In the genomic region with DNA sequence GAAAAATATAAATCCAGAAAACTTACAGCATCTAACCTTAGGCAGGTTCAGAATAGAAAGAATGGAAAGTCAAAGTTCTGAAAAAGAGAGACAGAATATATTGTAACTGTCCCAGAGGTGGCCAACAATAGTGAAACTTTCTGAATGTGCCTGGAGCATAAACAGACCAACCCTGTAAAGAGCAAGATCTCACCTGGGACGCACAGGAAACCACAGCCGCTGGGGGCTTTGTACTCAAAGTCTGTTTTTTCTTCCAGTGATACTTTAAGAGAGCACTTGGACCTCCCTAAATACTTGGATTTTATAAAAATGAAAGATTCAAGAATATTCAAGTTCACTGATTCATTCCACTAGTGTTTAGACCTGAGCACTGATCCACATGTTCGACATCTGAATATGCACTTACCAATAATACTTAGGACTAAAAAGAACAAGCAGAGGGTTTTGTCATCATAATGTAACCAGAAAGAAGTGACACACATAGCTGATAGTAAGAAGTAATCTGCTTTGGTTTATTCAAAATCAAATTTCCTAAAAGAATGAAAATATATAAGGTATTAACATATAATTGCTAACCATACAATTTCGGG, we compare ENCODE assay signal across 10 cellular contexts. TPM values are rescaled to one million over a fixed set of nuclear protein-coding genes. Genes with fewer than 3 reads are reported as not detected.
DNase-seq lines count a peak whose midpoint lies in the region; ATAC-seq and TF ChIP-seq lines count a peak whose summit lies in the region.
"Had no signal": no experiment of that assay in that cellular context is flagged by ENCODE, and none has a peak within 500 bp of the region (broad histone marks: within the 10 kb centered on the region; RNA-seq: fewer than 3 reads in every experiment).

No MANE protein-coding gene starts in this region.

- H3K9me3 Mint-ChIP-seq in T-helper 2 cell treated with Interferon-gamma antibody and Interleukin-4, amounts not matched to agents 5 μg/mL and 100 μg/mL, for 36 hours = no peaks in the 10 kb centered on the region
- H3K9me3 Mint-ChIP-seq: dendritic cell treated with granulocyte-macrophage colony-stimulating factor and Interleukin-4, amounts not matched to agents 40 ng/mL and 50 ng/mL, for 4 days had no signal

- H3K4me1 ChIP-seq in PC-3 (ENCODE audit: insufficient read depth, low read length) = no peaks in the 10 kb centered on the region

- DNase-seq in activated gamma-delta T cell treated with Interleukin-2 at 50 U/mL for 16 hours (peak; percentile 51), activated gamma-delta T cell (lab: John Stamatoyannopoulos, UW) (no peak), substantia nigra (lab: John Stamatoyannopoulos, UW) (no peak), UCSD-AML1 (lab: John Stamatoyannopoulos, UW; ENCODE audit: unreplicated experiment) (no peak), PC-3 (no peak), omental fat pad (ENCODE audit: low spot score) (no peak)
- DNase-seq in T-helper 2 cell treated with Interferon-gamma antibody and Interleukin-4, amounts not matched to agents 5 μg/mL and 100 μg/mL, for 36 hours (ENCODE audit: low spot score) = no peak

- H3K27me3 Mint-ChIP-seq in T-helper 2 cell treated with Interferon-gamma antibody and Interleukin-4, amounts not matched to agents 5 μg/mL and 100 μg/mL, for 36 hours (ENCODE audit: low read depth) = no peaks in the 10 kb centered on the region
- H3K27me3 Mint-ChIP-seq: dendritic cell treated with granulocyte-macrophage colony-stimulating factor and Interleukin-4, amounts not matched to agents 40 ng/mL and 50 ng/mL, for 4 days had no signal

- ATAC-seq in HG02852 (IDR thresholded peaks at IDR 0.05; ENCODE audit: unreplicated experiment) (peak; percentile 79), PC-3 (no peak), omental fat pad (ENCODE audit: low FRiP score) (no peak)

- peak overlapping the region; percentile 83 for H3K27ac ChIP-seq in substantia nigra (ENCODE audit: low read depth, low read length, poor library complexity, severe bottlenecking)
- no peak overlapping the region for H3K27ac ChIP-seq in PC-3 (ENCODE audit: low read length)
- H3K27ac ChIP-seq: SK-N-MC had no signal

- H3K4me3 Mint-ChIP-seq in T-helper 2 cell treated with Interferon-gamma antibody and Interleukin-4, amounts not matched to agents 5 μg/mL and 100 μg/mL, for 36 hours = peak overlapping the region; percentile 53
- H3K4me3 Mint-ChIP-seq: dendritic cell treated with granulocyte-macrophage colony-stimulating factor and Interleukin-4, amounts not matched to agents 40 ng/mL and 50 ng/mL, for 4 days had no signal

- no peaks in the 10 kb centered on the region for H3F3A ChIP-seq in PC-3 (ENCODE audit: low read length, unreplicated experiment)

- no peaks in the 10 kb centered on the region for H3K36me3 ChIP-seq in PC-3 (ENCODE audit: low read depth, low read length)

- POLR2A ChIA-PET in PC-3 (lab: Charles Lee; ENCODE audit: unreplicated experiment) = no interaction called here

- CTCF ChIA-PET in PC-3 (lab: Charles Lee) = no interaction called here

- H2AFZ ChIP-seq in PC-3 (ENCODE audit: low read length) = no peak overlapping the region

- no peaks in the 10 kb centered on the region for H3K27me3 ChIP-seq in PC-3 (ENCODE audit: low read length)

- no TSS peak for BruUV-seq in PC-3 (replicated peaks; lab: Mats Ljungman, UMichigan)

- no peak overlapping the region for H3K9ac ChIP-seq in PC-3 (ENCODE audit: low read length)

- H3K36me3 Mint-ChIP-seq in T-helper 2 cell treated with Interferon-gamma antibody and Interleukin-4, amounts not matched to agents 5 μg/mL and 100 μg/mL, for 36 hours (ENCODE audit: low read depth) = peaks cover 52% of the 10 kb centered on the region

- TF ChIP-seq CTCF in PC-3 (conservative IDR thresholded peaks at IDR 0.05; ENCODE audit: low read depth, low read length) (no peak), omental fat pad (IDR thresholded peaks at IDR 0.05) (no peak)

- H3K4me2 ChIP-seq in PC-3 (ENCODE audit: low read length) = no peak overlapping the region

- peaks cover 35% of the 10 kb centered on the region for H3K4me1 Mint-ChIP-seq in T-helper 2 cell treated with Interferon-gamma antibody and Interleukin-4, amounts not matched to agents 5 μg/mL and 100 μg/mL, for 36 hours (ENCODE audit: low read depth)

- no peaks in the 10 kb centered on the region for H3K9me3 ChIP-seq in PC-3 (ENCODE audit: low read length)

- H4K20me1 ChIP-seq in PC-3 (ENCODE audit: low read length) = no peaks in the 10 kb centered on the region

- H3K79me2 ChIP-seq in PC-3 (ENCODE audit: low read length) = no peaks in the 10 kb centered on the region

- intact Hi-C loops in PC-3 (cut with micrococcal nuclease) = no loop called here

- no peaks in the 10 kb centered on the region for H3K9me2 ChIP-seq in PC-3 (replicated peaks; ENCODE audit: low read length)

- H3K27ac Mint-ChIP-seq in T-helper 2 cell treated with Interferon-gamma antibody and Interleukin-4, amounts not matched to agents 5 μg/mL and 100 μg/mL, for 36 hours = no peak overlapping the region

- H3K4me3 ChIP-seq in PC-3 (ENCODE audit: low read length) = no peak overlapping the region
- H3K4me3 ChIP-seq: SK-N-MC had no signal

RNA-seq across cellular contexts. Expression of gene ARAP2, which starts 35.3 kb away (rescaled TPM):
- 12.5 and 13.2 TPM in 2 replicates for total RNA-seq in PC-3 (2014; rRNA removed)
- 100 to 1,000 TPM in 2 of 4 donors, 10 to 100 TPM in 2; 21.6 to 138 (median 72.3) TPM for total RNA-seq in omental fat pad
